ENCODE assay signal across 22 cellular contexts in the genomic region with DNA sequence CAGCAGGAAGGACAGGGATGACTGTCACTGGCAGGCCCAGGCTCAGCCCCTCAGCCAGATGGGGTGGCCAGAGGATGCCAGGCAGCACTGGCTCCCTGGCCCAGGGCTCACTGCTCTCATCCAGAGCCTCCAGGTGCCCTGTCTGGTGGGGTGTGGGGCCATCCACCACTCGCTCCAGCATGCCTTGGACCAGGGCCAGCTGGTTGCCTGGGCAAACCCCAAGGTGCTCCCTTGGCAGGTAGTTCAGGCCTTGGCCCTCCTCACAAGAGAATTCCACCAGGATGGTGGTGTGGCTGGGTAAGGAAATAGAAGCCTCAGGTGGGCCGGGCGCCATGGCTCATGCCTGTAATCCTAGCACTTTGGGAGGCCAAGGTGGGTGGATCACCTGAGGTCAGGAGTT. TPM values are rescaled to one million over a fixed set of nuclear protein-coding genes. Genes with fewer than 3 reads are reported as not detected.
DNase-seq lines count a peak whose midpoint lies in the region; ATAC-seq, FAIRE-seq and TF ChIP-seq lines count a peak whose summit lies in the region.
"Had no signal": no experiment of that assay in that cellular context is flagged by ENCODE, and none has a peak within 500 bp of the region (broad histone marks: within the 10 kb centered on the region; RNA-seq: fewer than 3 reads in every experiment).

No MANE protein-coding gene starts in this region.

- H3K27me3 ChIP-seq in IMR-90 (ENCODE audit: control insufficient read depth, insufficient read depth, low read length) (peaks cover 8% of the 10 kb centered on the region; the same call in 1 of the 2 replicates), osteoblast (ENCODE audit: insufficient read depth, low read length) (no peaks in the 10 kb centered on the region)

- H3K56ac ChIP-seq in IMR-90 (ENCODE audit: extremely low read depth, insufficient read depth, low read length) = no peak overlapping the region

- no peak overlapping the region for H4K5ac ChIP-seq in IMR-90 (ENCODE audit: low read depth, low read length)

- H3K4me3 Mint-ChIP-seq in chondrocyte (ENCODE audit: unreplicated experiment) = no peak overlapping the region
- H3K4me3 Mint-ChIP-seq in activated T-cell treated with anti-CD3 and anti-CD28 coated beads, Interleukin-2, amount 50 U/mL, for 72 hours = no peak overlapping the region
- H3K4me3 Mint-ChIP-seq: CD4-positive, alpha-beta memory T cell; HFFc6 had no signal

- H2BK5ac ChIP-seq in IMR-90 (ENCODE audit: low read depth, low read length, poor library complexity, severe bottlenecking) = no peak overlapping the region

- no peaks in the 10 kb centered on the region for H3K9me3 Mint-ChIP-seq in chondrocyte (ENCODE audit: low read depth)
- no peaks in the 10 kb centered on the region for H3K9me3 Mint-ChIP-seq in activated T-cell treated with anti-CD3 and anti-CD28 coated beads, Interleukin-2, amount 50 U/mL, for 72 hours
- H3K9me3 Mint-ChIP-seq: CD4-positive, alpha-beta memory T cell; HFFc6 had no signal

- intact Hi-C loops in IMR-90 (cut with micrococcal nuclease) (no loop called here), kidney (cut with DNase I) (no loop called here)

- no peaks in the 10 kb centered on the region for H3K4me1 Mint-ChIP-seq in chondrocyte (ENCODE audit: low read depth)
- H3K4me1 Mint-ChIP-seq in activated T-cell treated with anti-CD3 and anti-CD28 coated beads, Interleukin-2, amount 50 U/mL, for 72 hours (ENCODE audit: low read depth) = no peaks in the 10 kb centered on the region
- H3K4me1 Mint-ChIP-seq: CD4-positive, alpha-beta memory T cell had no signal

- H3K9me3 ChIP-seq in IMR-90 (ENCODE audit: control insufficient read depth, insufficient read depth, low read length) = no peaks in the 10 kb centered on the region
- no peaks in the 10 kb centered on the region for H3K9me3 ChIP-seq in kidney (ENCODE audit: control insufficient read depth in 1 of 2, low read length in 2 of 2)
- no peaks in the 10 kb centered on the region for H3K9me3 ChIP-seq in osteoblast (ENCODE audit: low read depth, low read length)
- H3K9me3 ChIP-seq: HAP-1 had no signal

- no peak overlapping the region for H3K27ac Mint-ChIP-seq in chondrocyte (ENCODE audit: unreplicated experiment)
- no peak overlapping the region for H3K27ac Mint-ChIP-seq in activated T-cell treated with anti-CD3 and anti-CD28 coated beads, Interleukin-2, amount 50 U/mL, for 72 hours
- H3K27ac Mint-ChIP-seq: CD4-positive, alpha-beta memory T cell; HFFc6 had no signal

- no peak for TF ChIP-seq POLR2A in IMR-90 (IDR thresholded peaks at IDR 0.05; ENCODE audit: low read depth, low read length)

- H3K79me1 ChIP-seq in IMR-90 (ENCODE audit: low read depth in 1 of 2, low read length in 2 of 2) = no peaks in the 10 kb centered on the region

- TF ChIP-seq CTCF in IMR-90 (conservative IDR thresholded peaks at IDR 0.05; ENCODE audit: low read depth, low read length) (no peak), chondrocyte (IDR thresholded peaks at IDR 0.05) (no peak), kidney (IDR thresholded peaks at IDR 0.05; ENCODE audit: borderline replicate concordance, extremely low read depth, insufficient read depth) (no peak), osteoblast (IDR thresholded peaks at IDR 0.05; ENCODE audit: extremely low read depth, low read depth, low read length) (no peak)

- H3K27me3 Mint-ChIP-seq in chondrocyte (ENCODE audit: low read depth) = peaks cover 20% of the 10 kb centered on the region
- H3K27me3 Mint-ChIP-seq in activated T-cell treated with anti-CD3 and anti-CD28 coated beads, Interleukin-2, amount 50 U/mL, for 72 hours (ENCODE audit: low read depth) = no peaks in the 10 kb centered on the region

- no peak overlapping the region for H4K91ac ChIP-seq in IMR-90 (ENCODE audit: insufficient read depth, low read depth, low read length)

- H3K27ac ChIP-seq in IMR-90 (ENCODE audit: insufficient read depth, low read length) (no peak overlapping the region), kidney (ENCODE audit: low read depth in 2 of 2, low read length in 2 of 2) (no peak overlapping the region), osteoblast (ENCODE audit: low read depth, low read length) (no peak overlapping the region)

- H2BK15ac ChIP-seq in IMR-90 (ENCODE audit: low read depth, low read length) = no peak overlapping the region

- no peak overlapping the region for H2BK20ac ChIP-seq in IMR-90 (ENCODE audit: low read depth, low read length)

- H3K4me1 ChIP-seq in IMR-90 (ENCODE audit: control insufficient read depth, insufficient read depth, low read length) (no peaks in the 10 kb centered on the region), kidney (ENCODE audit: control insufficient read depth in 1 of 2, insufficient read depth in 1 of 2, low read depth in 1 of 2, low read length in 2 of 2) (no peaks in the 10 kb centered on the region), osteoblast (ENCODE audit: insufficient read depth, low read length) (no peaks in the 10 kb centered on the region)
- H3K4me1 ChIP-seq: HAP-1 had no signal

- H2AFZ ChIP-seq in IMR-90 (replicated peaks; ENCODE audit: low read length, poor library complexity) (peak overlapping the region; percentile 32), osteoblast (ENCODE audit: low read length) (no peak overlapping the region)

- POLR2A ChIA-PET in IMR-90 (lab: Charles Lee; ENCODE audit: unreplicated experiment) = no interaction called here

- no peak overlapping the region for H2AK9ac ChIP-seq in IMR-90 (replicated peaks; ENCODE audit: low read depth, low read length, poor library complexity)

- no peak for ATAC-seq in IMR-90 (ENCODE audit: low read depth)
- ATAC-seq in activated T-cell treated with anti-CD3 and anti-CD28 coated beads, Interleukin-2, amount 50 U/mL, for 72 hours (replicated peaks in 1 of 2) = no peak

- in situ Hi-C loops in IMR-90 (cut with MboI; ENCODE audit: low sequenced_read_pairs) = loop anchor here (5.0 kb wide), 2 partner anchors 42 to 87 kb away; no protein-coding TSS in a partner anchor

- no peak overlapping the region for H4K8ac ChIP-seq in IMR-90 (ENCODE audit: low read depth in 2 of 2, low read length in 2 of 2)

- no peaks in the 10 kb centered on the region for H3K36me3 Mint-ChIP-seq in chondrocyte (ENCODE audit: low read depth)
- H3K36me3 Mint-ChIP-seq in activated T-cell treated with anti-CD3 and anti-CD28 coated beads, Interleukin-2, amount 50 U/mL, for 72 hours (ENCODE audit: insufficient read depth in 2 of 2) = no peaks in the 10 kb centered on the region
- H3K36me3 Mint-ChIP-seq: CD4-positive, alpha-beta memory T cell had no signal

- H3K4me2 ChIP-seq in IMR-90 (ENCODE audit: low read depth, low read length) (no peak overlapping the region), osteoblast (ENCODE audit: insufficient read depth, low read length) (no peak overlapping the region)

- dilution Hi-C loops in IMR-90 (cut with HindIII; ENCODE audit: low sequenced_read_pairs, unreplicated experiment) = no loop called here

- no peak for TF ChIP-seq RAD21 in IMR-90 (IDR thresholded peaks at IDR 0.05; ENCODE audit: low read length)

- BruUV-seq in IMR-90 (replicated peaks; lab: Mats Ljungman, UMichigan) = no TSS peak

- no peak overlapping the region for H3K4ac ChIP-seq in IMR-90 (ENCODE audit: low read depth, low read length)

- H2AK5ac ChIP-seq in IMR-90 (ENCODE audit: low read depth, low read length) = no peak overlapping the region

- no peaks in the 10 kb centered on the region for H3K36me3 ChIP-seq in IMR-90 (ENCODE audit: control insufficient read depth, insufficient read depth, low read length)
- H3K36me3 ChIP-seq in kidney (ENCODE audit: control insufficient read depth in 1 of 2, insufficient read depth in 2 of 2, low read length in 2 of 2) = no peaks in the 10 kb centered on the region
- no peaks in the 10 kb centered on the region for H3K36me3 ChIP-seq in osteoblast (ENCODE audit: insufficient read depth, low read length)
- H3K36me3 ChIP-seq: HAP-1 had no signal

- no peak for DNase-seq in IMR-90
- peak; percentile 78 for DNase-seq in chondrocyte (ENCODE audit: low spot score)
- DNase-seq in kidney = peak; percentile 59
- DNase-seq in osteoblast (ENCODE audit: insufficient read length, low spot score, missing footprints) = peak; percentile 25
- no peak for DNase-seq in T-helper 1 cell
- DNase-seq in activated T-cell treated with anti-CD3 and anti-CD28 coated beads, Interleukin-2, amount 50 U/mL, for 72 hours = no peak
- no peak for DNase-seq in SW 1271 (lab: John Stamatoyannopoulos, UW)
- DNase-seq in LoVo (ENCODE audit: low spot score) = no peak
- DNase-seq: C1 segment of cervical spinal cord; Calu3; CD4-positive, alpha-beta memory T cell; COR-L47; DMS53; DMS79 treated with DMSO at 0.1 percent for 48 hours; GF-D8; GOT3; HFFc6 had no signal

- H3K14ac ChIP-seq in IMR-90 (replicated peaks; ENCODE audit: low read depth, low read length) = no peak overlapping the region

- H3K79me2 ChIP-seq in osteoblast (ENCODE audit: insufficient read depth, low read length) = no peaks in the 10 kb centered on the region

- WGBS in IMR-90 (ENCODE audit: extremely low coverage in 2 of 2, insufficient read length in 1 of 2), 2 experiments = no CpG with 5 or more reads among the region's 3 CpGs

- H3K4me3 ChIP-seq in IMR-90 (ENCODE audit: insufficient read depth, low read depth, low read length) = no peak overlapping the region
- H3K4me3 ChIP-seq in kidney (ENCODE audit: low read length in 2 of 2) = no peak overlapping the region
- H3K4me3 ChIP-seq in osteoblast (ENCODE audit: insufficient read depth, low read length) = no peak overlapping the region
- H3K4me3 ChIP-seq: HAP-1 had no signal

- no peaks in the 10 kb centered on the region; the same call in 1 of the 2 replicates for H3K9me1 ChIP-seq in IMR-90 (ENCODE audit: insufficient read depth, low read length)

- H3K18ac ChIP-seq in IMR-90 (ENCODE audit: low read depth, low read length) = no peak overlapping the region

- no peak overlapping the region for H3K23ac ChIP-seq in IMR-90 (ENCODE audit: low read depth, low read length)

- CTCF ChIA-PET in IMR-90 (lab: Yijun Ruan, JAX) = no interaction called here

- H3K9ac ChIP-seq in IMR-90 (ENCODE audit: low read depth, low read length) (no peak overlapping the region), kidney (ENCODE audit: low read length in 2 of 2) (no peak overlapping the region)

- no peak overlapping the region for H2BK120ac ChIP-seq in IMR-90 (ENCODE audit: low read depth, low read length)

- FAIRE-seq in kidney (lab: Jason Lieb, UNC) = no peak
- FAIRE-seq: GM12891, GM18507, H54 had no signal

- H4K20me1 ChIP-seq in IMR-90 (ENCODE audit: insufficient read depth, low read length) (no peaks in the 10 kb centered on the region), osteoblast (ENCODE audit: insufficient read depth, low read length) (no peaks in the 10 kb centered on the region)

TF ChIP-seq in IMR-90, 13 proteins besides CTCF, POLR2A, EP300 and RAD21 (continues in another document):
- TF ChIP-seq BHLHE40 (IDR thresholded peaks at IDR 0.05; ENCODE audit: low read depth, low read length) = no peak

RNA-seq across cellular contexts. Expression of a gene that starts 29.4 kb away (rescaled TPM):
- 0.54 and 0.83 TPM in 2 replicates for total RNA-seq in IMR-90 (2012; rRNA removed)
- polyA plus RNA-seq in IMR-90 (2012; rRNA removed) = 2.5 and 3.7 TPM in 2 replicates
- 1.1 and 2.0 TPM in 2 replicates for polyA plus RNA-seq in IMR-90 (2012; cell fraction: cytosol; rRNA removed)
- 6.8 and 8.6 TPM in 2 replicates for polyA plus RNA-seq in IMR-90 (2012; cell fraction: nucleus; rRNA removed; ENCODE audit: low replicate concordance)
- 2.1 to 4.3 TPM (median 2.9 TPM) in 3 replicates for total RNA-seq in chondrocyte
- total RNA-seq in kidney = 50.8 TPM
- 16.4 TPM for polyA plus RNA-seq in kidney (ENCODE audit: insufficient read depth, low read depth, low replicate concordance)
- 1.4 and 4.7 TPM in 2 replicates for total RNA-seq in osteoblast
- 10 to 100 TPM; 44.8 to 46.3 TPM for total RNA-seq in activated T-cell treated with anti-CD3 and anti-CD28 coated beads, Interleukin-2, amount 50 U/mL, for 72 hours
- total RNA-seq: G401 had no signal

Comparison
In these comparisons a context has a peak if more than half of its experiments do, and no peak if none do; other contexts are left out.
1. DNase-seq: peak in chondrocyte (single experiment), kidney (single experiment) and osteoblast (single experiment); none in IMR-90 (single experiment), T-helper 1 cell (0 of 5), activated T-cell treated with anti-CD3 and anti-CD28 coated beads, Interleukin-2, amount 50 U/mL, for 72 hours (0 of 2), SW 1271 (0 of 2) and LoVo (single experiment).